Comparison of ENCODE assay signal across 14 cellular contexts in genomic region chr5:56712895-56713565, GRCh38.
"Had no signal": no experiment of that assay in that cellular context is flagged by ENCODE, and none has a peak within 500 bp of the region (broad histone marks: within the 10 kb centered on the region; RNA-seq: fewer than 3 reads in every experiment).

No MANE protein-coding gene starts in this region.

- H3K4me3 Mint-ChIP-seq: activated B cell treated with CpG ODN at 0.5 μM for 24 hours; activated CD4-positive, alpha-beta memory T cell treated with anti-CD3 and anti-CD28 coated beads for 36 hours; activated naive CD8-positive, alpha-beta T cell; dendritic cell treated with granulocyte-macrophage colony-stimulating factor and Interleukin-4, amounts not matched to agents 40 ng/mL and 50 ng/mL, for 4 days; naive thymus-derived CD4-positive, alpha-beta T cell had no signal

- H3K9me3 ChIP-seq: upper lobe of right lung had no signal

- DNase-seq: activated B cell treated with CpG ODN at 0.5 μM for 24 hours; activated CD4-positive, alpha-beta memory T cell treated with anti-CD3 and anti-CD28 coated beads for 36 hours; activated CD4-positive, alpha-beta T cell treated with anti-CD3 and anti-CD28 coated beads for 4 hours; effector CD8-positive, alpha-beta T cell; esophagus squamous epithelium; heart right ventricle; left cardiac atrium; mesendoderm; naive thymus-derived CD4-positive, alpha-beta T cell; spleen; stimulated activated naive CD4-positive, alpha-beta T cell; upper lobe of right lung had no signal

- H3K4me3 ChIP-seq: esophagus squamous epithelium, heart right ventricle, spleen, upper lobe of right lung had no signal

- H3K4me1 ChIP-seq: heart right ventricle, spleen had no signal

- H3K36me3 ChIP-seq: esophagus squamous epithelium, heart right ventricle, spleen, upper lobe of right lung had no signal

- H3K27ac Mint-ChIP-seq: activated B cell treated with CpG ODN at 0.5 μM for 24 hours; activated CD4-positive, alpha-beta memory T cell treated with anti-CD3 and anti-CD28 coated beads for 36 hours; activated naive CD8-positive, alpha-beta T cell; dendritic cell treated with granulocyte-macrophage colony-stimulating factor and Interleukin-4, amounts not matched to agents 40 ng/mL and 50 ng/mL, for 4 days; naive thymus-derived CD4-positive, alpha-beta T cell had no signal

- H3K9me3 Mint-ChIP-seq: activated CD4-positive, alpha-beta memory T cell treated with anti-CD3 and anti-CD28 coated beads for 36 hours had no signal

- ATAC-seq: heart right ventricle; left cardiac atrium; naive thymus-derived CD4-positive, alpha-beta T cell; upper lobe of right lung had no signal

- H3K27me3 Mint-ChIP-seq: activated B cell treated with CpG ODN at 0.5 μM for 24 hours; activated CD4-positive, alpha-beta memory T cell treated with anti-CD3 and anti-CD28 coated beads for 36 hours; activated naive CD8-positive, alpha-beta T cell; dendritic cell treated with granulocyte-macrophage colony-stimulating factor and Interleukin-4, amounts not matched to agents 40 ng/mL and 50 ng/mL, for 4 days had no signal

- H3K27ac ChIP-seq: esophagus squamous epithelium, heart right ventricle, spleen, upper lobe of right lung had no signal
